Comparison of ENCODE assay signal across 20 cellular contexts in genomic region chr1:47568763-47569162, GRCh38.
DNase-seq lines count a peak whose midpoint lies in the region; ATAC-seq and TF ChIP-seq lines count a peak whose summit lies in the region.
"Had no signal": no experiment of that assay in that cellular context is flagged by ENCODE, and none has a peak within 500 bp of the region (broad histone marks: within the 10 kb centered on the region; RNA-seq: fewer than 3 reads in every experiment).

No MANE protein-coding gene starts in this region.

- 44 to 73% (median 52%) methylated on average over 5 of the region's 5 CpGs for WGBS in spleen, 5 donors
- 78% methylated on average over 4 to 5 of the region's 5 CpGs for WGBS in esophagus squamous epithelium, 2 donors

- H3K4me3 ChIP-seq in SJSA1 (no peak overlapping the region), spleen (no peak overlapping the region), esophagus squamous epithelium (no peak overlapping the region), neural progenitor cell (no peak overlapping the region)
- H3K4me3 ChIP-seq: ascending aorta, pancreas had no signal

- no peaks in the 10 kb centered on the region for H4K20me1 ChIP-seq in neural progenitor cell (ENCODE audit: low read depth)

- H3K36me3 ChIP-seq in SJSA1 (no peaks in the 10 kb centered on the region), spleen (no peaks in the 10 kb centered on the region), esophagus squamous epithelium (no peaks in the 10 kb centered on the region), neural progenitor cell (no peaks in the 10 kb centered on the region)
- H3K36me3 ChIP-seq: ascending aorta, pancreas had no signal

- H3F3A ChIP-seq in neural progenitor cell (ENCODE audit: low read depth): no peaks in the 10 kb centered on the region

- TF ChIP-seq POLR2A in spleen (IDR thresholded peaks at IDR 0.05) (no peak), esophagus squamous epithelium (IDR thresholded peaks at IDR 0.05) (no peak)

- no peaks in the 10 kb centered on the region for H3K4me1 Mint-ChIP-seq in activated naive CD8-positive, alpha-beta T cell treated with anti-CD3 and anti-CD28 coated beads, Interleukin-2, amount 50 U/mL, for 24 hours
- H3K4me1 Mint-ChIP-seq in neural progenitor cell: peaks cover 32% of the 10 kb centered on the region
- H3K4me1 Mint-ChIP-seq: CD4-positive, CD25-positive, alpha-beta regulatory T cell had no signal

- H3K9ac ChIP-seq in neural progenitor cell: no peak overlapping the region

- peak overlapping the region; percentile 30; the same call in 1 of the 2 replicates for H3K27ac ChIP-seq in SJSA1
- H3K27ac ChIP-seq in spleen: peak overlapping the region in 2 of 8 donors; percentile 26 to 42
- H3K27ac ChIP-seq in esophagus squamous epithelium: no peak overlapping the region
- H3K27ac ChIP-seq in neural progenitor cell: no peak overlapping the region
- H3K27ac ChIP-seq: 22Rv1, pancreas had no signal

- no peak overlapping the region for H3K4me2 ChIP-seq in neural progenitor cell

- peaks cover 15% of the 10 kb centered on the region for H3K27me3 Mint-ChIP-seq in activated naive CD8-positive, alpha-beta T cell treated with anti-CD3 and anti-CD28 coated beads, Interleukin-2, amount 50 U/mL, for 24 hours
- H3K27me3 Mint-ChIP-seq in neural progenitor cell (ENCODE audit: insufficient read depth, low read depth): peaks cover 14% of the 10 kb centered on the region

- no peak overlapping the region for H3K27ac Mint-ChIP-seq in activated naive CD8-positive, alpha-beta T cell treated with anti-CD3 and anti-CD28 coated beads, Interleukin-2, amount 50 U/mL, for 24 hours
- no peak overlapping the region for H3K27ac Mint-ChIP-seq in neural progenitor cell
- H3K27ac Mint-ChIP-seq: CD4-positive, CD25-positive, alpha-beta regulatory T cell; stimulated activated naive B cell treated with anti-CD40 and anti-IgM and Interleukin-4, amounts not matched to agents 10 μg/mL and 1 μg/mL and 100 μg/mL, for 72 hours had no signal

- H3K27me3 ChIP-seq in SJSA1 (replicated peaks) (no peaks in the 10 kb centered on the region; the same call in 1 of the 2 replicates), spleen (replicated peaks in 1 of 7) (peaks cover 0 to 35% (median 0%) of the 10 kb centered on the region in 7 donors), esophagus squamous epithelium (peaks cover 0 to 71% (median 0%) of the 10 kb centered on the region in 4 donors), neural progenitor cell (no peaks in the 10 kb centered on the region)
- H3K27me3 ChIP-seq: ascending aorta, pancreas had no signal

- peaks cover 32% of the 10 kb centered on the region for H3K4me1 ChIP-seq in SJSA1 (replicated peaks)
- H3K4me1 ChIP-seq in spleen: peaks cover 0 to 19% (median 6%) of the 10 kb centered on the region in 6 donors
- peaks cover 0 to 19% (median 7%) of the 10 kb centered on the region in 3 donors for H3K4me1 ChIP-seq in esophagus squamous epithelium
- H3K4me1 ChIP-seq in neural progenitor cell: peaks cover 16% of the 10 kb centered on the region
- H3K4me1 ChIP-seq: pancreas had no signal

- TF ChIP-seq CTCF in spleen (IDR thresholded peaks at IDR 0.05 in 8 of 11, conservative IDR thresholded peaks at IDR 0.05 in 3 of 11): no peak
- TF ChIP-seq CTCF in esophagus squamous epithelium (IDR thresholded peaks at IDR 0.05): no peak
- no peak for TF ChIP-seq CTCF in neural progenitor cell (IDR thresholded peaks at IDR 0.05)

- DNase-seq in DMS 273 (lab: John Stamatoyannopoulos, UW; ENCODE audit: unreplicated experiment): peak; percentile 16
- no peak for DNase-seq in DMS 273 treated with DMSO at 0.1 percent for 48 hours (lab: John Stamatoyannopoulos, UW)
- DNase-seq in SJSA1 (ENCODE audit: low read depth in 1 of 2, low spot score in 2 of 2): no peak
- peak; percentile 42 for DNase-seq in iris pigment epithelial cell (ENCODE audit: low read depth)
- peak; percentile 56 for DNase-seq in spleen
- no peak for DNase-seq in esophagus squamous epithelium (lab: John Stamatoyannopoulos, UW)
- no peak for DNase-seq in activated naive CD8-positive, alpha-beta T cell treated with anti-CD3 and anti-CD28 coated beads, Interleukin-2, amount 50 U/mL, for 24 hours
- DNase-seq in neural progenitor cell (ENCODE audit: low spot score): no peak
- DNase-seq: activated CD4-positive, CD25-positive, alpha-beta regulatory T cell treated with anti-CD3 and anti-CD28 coated beads, Interleukin-2, amount 50 U/mL, for 72 hours; activated gamma-delta T cell; CD4-positive, CD25-positive, alpha-beta regulatory T cell; NCI-H1436; pancreas; SIG-M5; stimulated activated CD4-positive, alpha-beta T cell treated with anti-CD3 and anti-CD28 coated beads, Interleukin-12 subunit alpha, Interleukin-12 subunit beta, amount 100 ng/mL, for 4 hours; stimulated activated naive B cell treated with anti-CD40 and anti-IgM and Interleukin-4, amounts not matched to agents 10 μg/mL and 1 μg/mL and 100 μg/mL, for 72 hours; T-helper 9 cell had no signal

- no peaks in the 10 kb centered on the region for H3K9me3 ChIP-seq in SJSA1 (replicated peaks)
- H3K9me3 ChIP-seq in spleen: no peaks in the 10 kb centered on the region
- no peaks in the 10 kb centered on the region for H3K9me3 ChIP-seq in esophagus squamous epithelium
- H3K9me3 ChIP-seq in neural progenitor cell (ENCODE audit: low read depth): no peaks in the 10 kb centered on the region
- H3K9me3 ChIP-seq: ascending aorta, pancreas had no signal

- H3K36me3 Mint-ChIP-seq in activated naive CD8-positive, alpha-beta T cell treated with anti-CD3 and anti-CD28 coated beads, Interleukin-2, amount 50 U/mL, for 24 hours (ENCODE audit: low read depth): no peaks in the 10 kb centered on the region
- H3K36me3 Mint-ChIP-seq in neural progenitor cell: no peaks in the 10 kb centered on the region
- H3K36me3 Mint-ChIP-seq: CD4-positive, CD25-positive, alpha-beta regulatory T cell; stimulated activated naive B cell treated with anti-CD40 and anti-IgM and Interleukin-4, amounts not matched to agents 10 μg/mL and 1 μg/mL and 100 μg/mL, for 72 hours; type B pancreatic cell had no signal

- no peak overlapping the region for H3K4me3 Mint-ChIP-seq in activated naive CD8-positive, alpha-beta T cell treated with anti-CD3 and anti-CD28 coated beads, Interleukin-2, amount 50 U/mL, for 24 hours
- no peak overlapping the region for H3K4me3 Mint-ChIP-seq in neural progenitor cell
- H3K4me3 Mint-ChIP-seq: CD4-positive, CD25-positive, alpha-beta regulatory T cell; stimulated activated naive B cell treated with anti-CD40 and anti-IgM and Interleukin-4, amounts not matched to agents 10 μg/mL and 1 μg/mL and 100 μg/mL, for 72 hours; type B pancreatic cell had no signal

- H2AFZ ChIP-seq in neural progenitor cell (replicated peaks): no peak overlapping the region

- intact Hi-C loops in spleen (cut with DNase I; ENCODE audit: low total_unique reads) (no loop called here), esophagus squamous epithelium (cut with DNase I) (no loop called here)

- ATAC-seq in activated naive CD8-positive, alpha-beta T cell treated with anti-CD3 and anti-CD28 coated beads, Interleukin-2, amount 50 U/mL, for 24 hours: no peak
- ATAC-seq: pancreas; stimulated activated naive B cell treated with anti-CD40 and anti-IgM and Interleukin-4, amounts not matched to agents 10 μg/mL and 1 μg/mL and 100 μg/mL, for 72 hours had no signal

- H3K79me2 ChIP-seq in neural progenitor cell (ENCODE audit: low read depth): no peaks in the 10 kb centered on the region

- H3K9me3 Mint-ChIP-seq in activated naive CD8-positive, alpha-beta T cell treated with anti-CD3 and anti-CD28 coated beads, Interleukin-2, amount 50 U/mL, for 24 hours: no peaks in the 10 kb centered on the region
- H3K9me3 Mint-ChIP-seq in neural progenitor cell: no peaks in the 10 kb centered on the region
- H3K9me3 Mint-ChIP-seq: stimulated activated naive B cell treated with anti-CD40 and anti-IgM and Interleukin-4, amounts not matched to agents 10 μg/mL and 1 μg/mL and 100 μg/mL, for 72 hours; type B pancreatic cell had no signal

Comparison
In these comparisons a context has a peak if more than half of its experiments do, and no peak if none do; other contexts are left out.
1. DNase-seq: peak in DMS 273 (single experiment), iris pigment epithelial cell (single experiment) and spleen (single experiment); none in DMS 273 treated with DMSO at 0.1 percent for 48 hours (single experiment), SJSA1 (0 of 2), esophagus squamous epithelium (single experiment), activated naive CD8-positive, alpha-beta T cell treated with anti-CD3 and anti-CD28 coated beads, Interleukin-2, amount 50 U/mL, for 24 hours (single experiment) and neural progenitor cell (single experiment).